ENCODE assay signal across 17 cellular contexts in genomic region chr11:126968915-126969314, GRCh38. TPM values are rescaled to one million over a fixed set of nuclear protein-coding genes. Genes with fewer than 3 reads are reported as not detected.
A peak's percentile ranks its signal among the peaks of the same experiment; 100 is the strongest.
DNase-seq lines count a peak whose midpoint lies in the region; ATAC-seq, FAIRE-seq and TF ChIP-seq lines count a peak whose summit lies in the region.
"Had no signal": no experiment of that assay in that cellular context is flagged by ENCODE, and none has a peak within 500 bp of the region (broad histone marks: within the 10 kb centered on the region; RNA-seq: fewer than 3 reads in every experiment).

No MANE protein-coding gene starts in this region.

- H3K27ac ChIP-seq in osteoblast (ENCODE audit: low read depth, low read length) (no peak overlapping the region), kidney (ENCODE audit: low read depth in 2 of 2, low read length in 2 of 2) (no peak overlapping the region)
- H3K27ac ChIP-seq: skin epidermis had no signal

- no peak overlapping the region for H3K9ac ChIP-seq in kidney (ENCODE audit: low read length in 2 of 2)

- H3K36me3 Mint-ChIP-seq in activated CD4-positive, alpha-beta T cell treated with anti-CD3 and anti-CD28 coated beads for 36 hours (ENCODE audit: low read depth), result no peaks in the 10 kb centered on the region
- H3K36me3 Mint-ChIP-seq: activated naive CD4-positive, alpha-beta T cell treated with anti-CD3 and anti-CD28 coated beads, Interleukin-2, amount 50 U/mL, for 72 hours had no signal

- H4K20me1 ChIP-seq in osteoblast (ENCODE audit: insufficient read depth, low read length), result no peaks in the 10 kb centered on the region

- ATAC-seq in activated CD4-positive, alpha-beta T cell treated with anti-CD3 and anti-CD28 coated beads for 36 hours, result peak; percentile 64
- ATAC-seq in HG03520 (IDR thresholded peaks at IDR 0.05; ENCODE audit: unreplicated experiment), result peak; percentile 62
- no peak for ATAC-seq in GM21786 (IDR thresholded peaks at IDR 0.05; ENCODE audit: unreplicated experiment)
- no peak for ATAC-seq in HG03469 (IDR thresholded peaks at IDR 0.05; ENCODE audit: unreplicated experiment)

- peak overlapping the region; percentile 51 for H3K4me2 ChIP-seq in osteoblast (ENCODE audit: insufficient read depth, low read length)

- FAIRE-seq in kidney (lab: Jason Lieb, UNC), result no peak
- FAIRE-seq: D721Med, islet of Langerhans had no signal

- POLR2A ChIA-PET in activated CD4-positive, alpha-beta T cell treated with anti-CD3 and anti-CD28 coated beads for 36 hours (lab: Charles Lee), result no interaction called here

- H3K4me1 ChIP-seq in osteoblast (ENCODE audit: insufficient read depth, low read length) (peaks cover 8% of the 10 kb centered on the region), kidney (ENCODE audit: control insufficient read depth in 1 of 2, insufficient read depth in 1 of 2, low read depth in 1 of 2, low read length in 2 of 2) (no peaks in the 10 kb centered on the region)

- peaks cover 20% of the 10 kb centered on the region for H3K27me3 Mint-ChIP-seq in activated CD4-positive, alpha-beta T cell treated with anti-CD3 and anti-CD28 coated beads for 36 hours

- H3K27me3 ChIP-seq in osteoblast (ENCODE audit: insufficient read depth, low read length), result no peaks in the 10 kb centered on the region

- no peak overlapping the region for H2AFZ ChIP-seq in osteoblast (ENCODE audit: low read length)

- no peak overlapping the region for H3K27ac Mint-ChIP-seq in activated CD4-positive, alpha-beta T cell treated with anti-CD3 and anti-CD28 coated beads for 36 hours
- H3K27ac Mint-ChIP-seq: activated naive CD4-positive, alpha-beta T cell treated with anti-CD3 and anti-CD28 coated beads, Interleukin-2, amount 50 U/mL, for 72 hours; nephron had no signal

- peaks cover 4% of the 10 kb centered on the region for H3K36me3 ChIP-seq in osteoblast (ENCODE audit: insufficient read depth, low read length)
- H3K36me3 ChIP-seq in kidney (ENCODE audit: control insufficient read depth in 1 of 2, insufficient read depth in 2 of 2, low read length in 2 of 2), result no peaks in the 10 kb centered on the region
- H3K36me3 ChIP-seq: tibial nerve had no signal

- peak; percentile 8 for TF ChIP-seq CTCF in osteoblast (IDR thresholded peaks at IDR 0.05; ENCODE audit: extremely low read depth, low read depth, low read length)
- no peak for TF ChIP-seq CTCF in kidney (IDR thresholded peaks at IDR 0.05; ENCODE audit: borderline replicate concordance, extremely low read depth, insufficient read depth)

- CTCF ChIA-PET in activated CD4-positive, alpha-beta T cell treated with anti-CD3 and anti-CD28 coated beads for 36 hours (lab: Charles Lee), result interaction anchor here (1.3 kb wide), 1 partner anchor 488 kb away, joined by 3 read pairs; no protein-coding TSS in a partner anchor

- intact Hi-C loops in activated CD4-positive, alpha-beta T cell treated with anti-CD3 and anti-CD28 coated beads for 36 hours (cut with DNase I, micrococcal nuclease), result no loop called here
- intact Hi-C loops in kidney (cut with DNase I), result no loop called here

- no peak overlapping the region for H3K4me3 Mint-ChIP-seq in activated CD4-positive, alpha-beta T cell treated with anti-CD3 and anti-CD28 coated beads for 36 hours
- H3K4me3 Mint-ChIP-seq: nephron had no signal

- DNase-seq in activated CD4-positive, alpha-beta T cell treated with anti-CD3 and anti-CD28 coated beads for 36 hours, result peak; percentile 39
- DNase-seq in activated CD4-positive, alpha-beta T cell treated with anti-CD3 and anti-CD28 coated beads for 4 hours, result no peak
- DNase-seq in ecto neural progenitor cell (ENCODE audit: low spot score) (peak; percentile 64), osteoblast (ENCODE audit: insufficient read length, low spot score, missing footprints) (no peak), kidney (no peak)
- DNase-seq: NCI-H2081 treated with DMSO at 0.1 percent for 48 hours had no signal

- H3K4me3 ChIP-seq in osteoblast (ENCODE audit: insufficient read depth, low read length), result no peak overlapping the region
- H3K4me3 ChIP-seq in kidney (ENCODE audit: low read length in 2 of 2), result no peak overlapping the region
- H3K4me3 ChIP-seq: skin epidermis, tibial nerve had no signal

- H3K9me3 ChIP-seq in osteoblast (ENCODE audit: low read depth, low read length) (peaks cover 3% of the 10 kb centered on the region), kidney (ENCODE audit: control insufficient read depth in 1 of 2, low read length in 2 of 2) (no peaks in the 10 kb centered on the region)

- peaks cover 3% of the 10 kb centered on the region for H3K9me3 Mint-ChIP-seq in activated CD4-positive, alpha-beta T cell treated with anti-CD3 and anti-CD28 coated beads for 36 hours (ENCODE audit: low read depth)

- no peaks in the 10 kb centered on the region for H3K4me1 Mint-ChIP-seq in activated CD4-positive, alpha-beta T cell treated with anti-CD3 and anti-CD28 coated beads for 36 hours
- H3K4me1 Mint-ChIP-seq: nephron had no signal

- peaks cover 15% of the 10 kb centered on the region for H3K79me2 ChIP-seq in osteoblast (ENCODE audit: insufficient read depth, low read length)

RNA-seq across cellular contexts. Expression of gene KIRREL3, which starts 31.7 kb away (rescaled TPM):
- total RNA-seq in activated CD4-positive, alpha-beta T cell treated with anti-CD3 and anti-CD28 coated beads for 36 hours, result not detected
- total RNA-seq in osteoblast (3.6 and 4.4 TPM in 2 replicates), kidney (0.19 TPM)
- 0.22 TPM for polyA plus RNA-seq in kidney (ENCODE audit: insufficient read depth, low read depth, low replicate concordance)
- total RNA-seq: A673; activated naive CD4-positive, alpha-beta T cell treated with anti-CD3 and anti-CD28 coated beads, Interleukin-2, amount 50 U/mL, for 72 hours; T-helper 1 cell treated with Interleukin-12 subunit alpha and Interleukin-12 subunit beta and Interleukin-4 antibody, amounts not matched to agents 30 ng/mL and 1 ng/mL, for 36 hours; tibial nerve had no signal

Comparison
In these comparisons a context has a peak if more than half of its experiments do, and no peak if none do; other contexts are left out.
1. DNase-seq: peak in activated CD4-positive, alpha-beta T cell treated with anti-CD3 and anti-CD28 coated beads for 36 hours (single experiment) and ecto neural progenitor cell (single experiment); none in activated CD4-positive, alpha-beta T cell treated with anti-CD3 and anti-CD28 coated beads for 4 hours (0 of 2), osteoblast (single experiment) and kidney (single experiment).
2. ATAC-seq: peak in activated CD4-positive, alpha-beta T cell treated with anti-CD3 and anti-CD28 coated beads for 36 hours (single experiment) and HG03520 (single experiment); none in GM21786 (single experiment) and HG03469 (single experiment).